In the genomic region with DNA sequence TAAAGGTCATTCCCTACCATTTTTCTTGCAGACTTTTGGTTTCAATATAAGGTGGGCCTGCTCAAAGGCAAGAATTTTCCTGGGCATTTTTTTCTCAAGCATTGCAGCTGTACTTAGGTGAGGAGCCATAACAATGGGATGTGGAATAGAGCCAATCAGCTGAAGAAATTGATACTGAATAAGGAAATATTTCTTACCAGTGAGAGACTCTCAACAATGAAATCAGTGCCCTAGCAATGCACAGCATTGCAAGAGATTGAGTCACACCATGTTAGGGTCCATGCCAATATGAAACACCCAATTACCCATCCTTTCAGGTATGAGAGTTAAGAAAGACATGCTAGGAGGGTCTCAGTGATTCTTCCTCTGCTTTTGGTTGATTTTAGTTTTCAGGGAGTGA, we compare ENCODE assay signal across 18 cellular contexts.
DNase-seq lines count a peak whose midpoint lies in the region; ATAC-seq, FAIRE-seq and TF ChIP-seq lines count a peak whose summit lies in the region.
"Had no signal": no experiment of that assay in that cellular context is flagged by ENCODE, and none has a peak within 500 bp of the region (broad histone marks: within the 10 kb centered on the region; RNA-seq: fewer than 3 reads in every experiment).

No MANE protein-coding gene starts in this region.

- no peak overlapping the region for H3K27ac Mint-ChIP-seq in activated CD4-positive, alpha-beta T cell treated with anti-CD3 and anti-CD28 coated beads for 36 hours
- H3K27ac Mint-ChIP-seq in stimulated activated memory B cell treated with anti-CD40 and anti-IgM and Interleukin-4, amounts not matched to agents 10 μg/mL and 1 μg/mL and 100 μg/mL, for 72 hours = no peak overlapping the region
- H3K27ac Mint-ChIP-seq: B cell; immature natural killer cell; T-helper 1 cell treated with Interleukin-12 subunit alpha and Interleukin-12 subunit beta and Interleukin-4 antibody, amounts not matched to agents 30 μg/mL and 1 μg/mL, for 36 hours had no signal

- H3K4me3 Mint-ChIP-seq in activated CD4-positive, alpha-beta T cell treated with anti-CD3 and anti-CD28 coated beads for 36 hours = no peak overlapping the region
- H3K4me3 Mint-ChIP-seq in stimulated activated memory B cell treated with anti-CD40 and anti-IgM and Interleukin-4, amounts not matched to agents 10 μg/mL and 1 μg/mL and 100 μg/mL, for 72 hours = no peak overlapping the region
- H3K4me3 Mint-ChIP-seq: B cell; immature natural killer cell; T-helper 1 cell treated with Interleukin-12 subunit alpha and Interleukin-12 subunit beta and Interleukin-4 antibody, amounts not matched to agents 30 μg/mL and 1 μg/mL, for 36 hours had no signal

- ATAC-seq in activated CD4-positive, alpha-beta T cell treated with anti-CD3 and anti-CD28 coated beads for 36 hours = no peak
- no peak for ATAC-seq in stimulated activated memory B cell treated with anti-CD40 and anti-IgM and Interleukin-4, amounts not matched to agents 10 μg/mL and 1 μg/mL and 100 μg/mL, for 72 hours

- no peaks in the 10 kb centered on the region for H3K4me1 Mint-ChIP-seq in activated CD4-positive, alpha-beta T cell treated with anti-CD3 and anti-CD28 coated beads for 36 hours
- no peaks in the 10 kb centered on the region for H3K4me1 Mint-ChIP-seq in stimulated activated memory B cell treated with anti-CD40 and anti-IgM and Interleukin-4, amounts not matched to agents 10 μg/mL and 1 μg/mL and 100 μg/mL, for 72 hours
- H3K4me1 Mint-ChIP-seq: B cell, immature natural killer cell had no signal

- no peak overlapping the region for H3K4me3 ChIP-seq in AG04449 (ENCODE audit: low read depth, low read length)
- no peak overlapping the region for H3K4me3 ChIP-seq in foreskin fibroblast (ENCODE audit: low read depth in 1 of 2, low read length in 2 of 2)
- H3K4me3 ChIP-seq: adrenal gland, ovary had no signal

- intact Hi-C loops in activated CD4-positive, alpha-beta T cell treated with anti-CD3 and anti-CD28 coated beads for 36 hours (cut with DNase I, micrococcal nuclease) = loop anchor here in 1 of 2 experiments (10.0 kb wide), 1 partner anchor 84 kb away; no protein-coding TSS in a partner anchor

- CTCF ChIA-PET in AG04449 (lab: Yijun Ruan, JAX) = interaction anchor here (0.6 to 1.5 kb wide), 2 partner anchors 13 to 182 kb away, joined by 3 to 4 read pairs; no protein-coding TSS in a partner anchor
- CTCF ChIA-PET in activated CD4-positive, alpha-beta T cell treated with anti-CD3 and anti-CD28 coated beads for 36 hours (lab: Charles Lee) = no interaction called here

- H3K9me3 Mint-ChIP-seq in activated CD4-positive, alpha-beta T cell treated with anti-CD3 and anti-CD28 coated beads for 36 hours (ENCODE audit: low read depth) = peaks cover 10% of the 10 kb centered on the region
- peaks cover 4% of the 10 kb centered on the region for H3K9me3 Mint-ChIP-seq in stimulated activated memory B cell treated with anti-CD40 and anti-IgM and Interleukin-4, amounts not matched to agents 10 μg/mL and 1 μg/mL and 100 μg/mL, for 72 hours
- H3K9me3 Mint-ChIP-seq: T-helper 1 cell treated with Interleukin-12 subunit alpha and Interleukin-12 subunit beta and Interleukin-4 antibody, amounts not matched to agents 30 μg/mL and 1 μg/mL, for 36 hours had no signal

- POLR2A ChIA-PET in AG04449 (lab: Yijun Ruan, JAX) = interaction anchor here (0.8 kb wide), 1 partner anchor 18 kb away, joined by 3 read pairs; no protein-coding TSS in a partner anchor
- POLR2A ChIA-PET in activated CD4-positive, alpha-beta T cell treated with anti-CD3 and anti-CD28 coated beads for 36 hours (lab: Charles Lee) = no interaction called here

- no peaks in the 10 kb centered on the region for H3K36me3 Mint-ChIP-seq in activated CD4-positive, alpha-beta T cell treated with anti-CD3 and anti-CD28 coated beads for 36 hours (ENCODE audit: low read depth)
- no peaks in the 10 kb centered on the region for H3K36me3 Mint-ChIP-seq in stimulated activated memory B cell treated with anti-CD40 and anti-IgM and Interleukin-4, amounts not matched to agents 10 μg/mL and 1 μg/mL and 100 μg/mL, for 72 hours
- H3K36me3 Mint-ChIP-seq: immature natural killer cell had no signal

- no peak for FAIRE-seq in GM12891 (lab: Jason Lieb, UNC)

- DNase-seq in AG04449 (ENCODE audit: low read depth, low spot score) (peak; percentile 34), HT1080 (ENCODE audit: low read depth) (peak; percentile 85), amniotic stem cell (lab: John Stamatoyannopoulos, UW) (peak; percentile 24), foreskin fibroblast (peak; percentile 80 to 84), GM12891 (ENCODE audit: insufficient read length, low spot score) (no peak), OCI-M2 (lab: John Stamatoyannopoulos, UW; ENCODE audit: unreplicated experiment) (no peak)
- no peak for DNase-seq in activated CD4-positive, alpha-beta T cell treated with anti-CD3 and anti-CD28 coated beads for 36 hours
- DNase-seq: activated CD4-positive, alpha-beta T cell treated with anti-CD3 and anti-CD28 coated beads for 48 hours; activated T-cell treated with anti-CD3 and anti-CD28 coated beads, Interleukin-2, amount 50 U/mL, for 1 hour; adrenal gland; immature natural killer cell; NCI-H1092 treated with DMSO at 0.1 percent for 48 hours; NCI-H345; OCI-M1; ovary had no signal

- TF ChIP-seq POLR2A in GM12891 (IDR thresholded peaks at IDR 0.05; ENCODE audit: low read depth, low read length) = no peak

- TF ChIP-seq CTCF in AG04449 (IDR thresholded peaks at IDR 0.05; ENCODE audit: insufficient read depth, low read length, missing control alignments) = no peak
- no peak for TF ChIP-seq CTCF in foreskin fibroblast (IDR thresholded peaks at IDR 0.05; ENCODE audit: low read depth, low read length)

- H3K27me3 Mint-ChIP-seq in activated CD4-positive, alpha-beta T cell treated with anti-CD3 and anti-CD28 coated beads for 36 hours = no peaks in the 10 kb centered on the region
- no peaks in the 10 kb centered on the region for H3K27me3 Mint-ChIP-seq in stimulated activated memory B cell treated with anti-CD40 and anti-IgM and Interleukin-4, amounts not matched to agents 10 μg/mL and 1 μg/mL and 100 μg/mL, for 72 hours

TF ChIP-seq in GM12891, 5 proteins besides CTCF, POLR2A, EP300 and RAD21:
- TF ChIP-seq TAF1 (IDR thresholded peaks at IDR 0.05; ENCODE audit: low read depth, low read length) (no peak), PAX5 (IDR thresholded peaks at IDR 0.05; ENCODE audit: insufficient read depth, low read length, severe bottlenecking) (no peak), SPI1 (IDR thresholded peaks at IDR 0.05; ENCODE audit: low read depth, low read length) (no peak), POLR2AphosphoS5 (IDR thresholded peaks at IDR 0.05; ENCODE audit: low read depth, low read length) (no peak), POU2F2 (IDR thresholded peaks at IDR 0.05; ENCODE audit: low read depth, low read length) (no peak)
TF ChIP-seq in GM12891: peak in this region for 0.

Comparison
In these comparisons a context has a peak if more than half of its experiments do, and no peak if none do; other contexts are left out.
1. DNase-seq: peak in AG04449 (single experiment), HT1080 (single experiment), amniotic stem cell (single experiment) and foreskin fibroblast (2 of 2); none in GM12891 (single experiment), activated CD4-positive, alpha-beta T cell treated with anti-CD3 and anti-CD28 coated beads for 36 hours (single experiment) and OCI-M2 (single experiment).